Comparison of ENCODE assay signal across 6 cellular contexts in the genomic region with DNA sequence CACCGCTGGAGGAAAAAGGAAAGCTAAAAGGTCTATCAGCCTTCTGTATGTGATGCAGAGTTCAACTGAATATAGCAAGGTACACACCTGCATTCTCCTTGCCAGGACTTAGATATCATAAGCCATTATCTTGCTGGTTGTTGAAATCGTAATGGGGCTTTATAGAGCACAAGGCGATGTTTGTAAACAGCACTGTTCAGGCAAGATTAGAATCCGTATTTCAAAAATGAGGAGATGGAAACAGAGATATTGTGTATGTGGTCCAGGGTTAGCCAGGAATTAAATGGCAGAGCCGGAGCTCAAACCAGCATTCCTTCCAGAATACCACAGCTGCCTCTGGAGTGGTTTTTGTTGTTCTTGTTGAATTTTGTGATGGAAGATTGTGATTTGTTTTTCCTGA. TPM values are rescaled to one million over a fixed set of nuclear protein-coding genes. Genes with fewer than 3 reads are reported as not detected.
"Had no signal": no experiment of that assay in that cellular context is flagged by ENCODE, and none has a peak within 500 bp of the region (broad histone marks: within the 10 kb centered on the region; RNA-seq: fewer than 3 reads in every experiment).

No MANE protein-coding gene starts in this region.

RNA-seq across cellular contexts. Expression of a gene that starts 42.6 kb away (rescaled TPM):
- total RNA-seq: activated CD4-positive, alpha-beta memory T cell treated with anti-CD3 and anti-CD28 coated beads, Interleukin-2, amount 10 ng/mL, durations not matched to agents 7 days and 5 days; activated CD8-positive, alpha-beta memory T cell treated with anti-CD3 and anti-CD28 coated beads, Interleukin-2, amount 10 ng/mL, durations not matched to agents 7 days and 5 days; aorta; Right ventricle myocardium inferior; SK-MEL-5; T-helper 17 cell had no signal
